Comparison of ENCODE assay signal across 18 cellular contexts in the genomic region with DNA sequence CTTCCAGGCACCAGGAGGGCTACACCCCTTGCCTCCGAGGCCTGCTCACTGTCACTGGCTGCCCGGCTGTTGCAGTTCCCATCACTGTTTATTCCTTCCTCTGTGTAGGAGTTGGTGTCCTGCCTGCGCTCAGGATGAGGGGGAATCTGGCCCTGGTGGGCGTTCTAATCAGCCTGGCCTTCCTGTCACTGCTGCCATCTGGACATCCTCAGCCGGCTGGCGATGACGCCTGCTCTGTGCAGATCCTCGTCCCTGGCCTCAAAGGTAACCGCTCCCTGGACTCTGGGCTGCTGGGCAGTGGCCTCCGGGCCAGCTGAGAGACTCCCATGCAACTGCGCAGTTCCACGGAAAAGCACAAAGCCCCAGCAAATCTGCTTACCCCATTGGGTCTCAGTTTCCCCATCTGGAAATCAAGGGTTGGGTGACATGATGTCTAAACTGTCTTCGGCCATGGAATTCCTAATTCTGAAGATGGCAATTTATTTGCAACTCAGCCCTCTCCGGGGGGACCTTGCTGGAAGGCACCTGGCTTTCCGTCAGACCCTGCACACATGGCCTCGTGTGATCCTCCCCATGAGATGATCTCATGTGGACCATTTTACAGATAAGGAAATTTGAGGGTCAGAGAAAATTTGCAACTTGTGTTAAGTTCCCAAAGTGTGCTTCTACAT. TPM values are rescaled to one million over a fixed set of nuclear protein-coding genes. Genes with fewer than 3 reads are reported as not detected.
DNase-seq lines count a peak whose midpoint lies in the region; ATAC-seq and TF ChIP-seq lines count a peak whose summit lies in the region.
"Had no signal": no experiment of that assay in that cellular context is flagged by ENCODE, and none has a peak within 500 bp of the region (broad histone marks: within the 10 kb centered on the region; RNA-seq: fewer than 3 reads in every experiment).

No MANE protein-coding gene starts in this region.

- H3K4me1 ChIP-seq in heart left ventricle (no peaks in the 10 kb centered on the region), testis (no peaks in the 10 kb centered on the region)

- H3K36me3 ChIP-seq in heart left ventricle (no peaks in the 10 kb centered on the region), testis (ENCODE audit: low read depth, missing control alignments) (no peaks in the 10 kb centered on the region)

- no peak for DNase-seq in heart left ventricle
- no peak for DNase-seq in Right ventricle myocardium superior
- no peak for DNase-seq in T-helper 17 cell
- peak; percentile 66 for DNase-seq in left kidney (ENCODE audit: low read depth, low spot score)
- peak; percentile 11 for DNase-seq in testis
- DNase-seq in T-cell = no peak
- no peak for DNase-seq in stimulated activated naive CD8-positive, alpha-beta T cell treated with anti-CD3 and anti-CD28 coated beads, Interleukin-15, amount 100 ng/mL, for 72 hours
- DNase-seq in NCI-H1105 (lab: John Stamatoyannopoulos, UW) = no peak
- DNase-seq: activated T-cell treated with anti-CD3 and anti-CD28 coated beads for 4 hours, H9, small intestine had no signal

- WGBS in heart left ventricle, 4 donors = 61 to 78% (median 66%) methylated on average over 10 to 16 of the region's 16 CpGs
- 74 to 78% methylated on average over 10 to 16 of the region's 16 CpGs for WGBS in testis, 2 donors

- peak overlapping the region; percentile 77 for H3K27ac Mint-ChIP-seq in T-helper 17 cell
- no peak overlapping the region for H3K27ac Mint-ChIP-seq in T-cell
- H3K27ac Mint-ChIP-seq in stimulated activated naive CD8-positive, alpha-beta T cell treated with anti-CD3 and anti-CD28 coated beads, Interleukin-15, amount 100 ng/mL, for 72 hours = no peak overlapping the region
- H3K27ac Mint-ChIP-seq: activated naive CD8-positive, alpha-beta T cell had no signal

- intact Hi-C loops in heart left ventricle (cut with DNase I) (no loop called here), Right ventricle myocardium superior (cut with DNase I) (no loop called here), testis (cut with DNase I; ENCODE audit: low total_unique reads) (no loop called here)

- H3K27ac ChIP-seq in heart left ventricle (no peak overlapping the region), testis (peak overlapping the region; percentile 7 to 64)

- H3K4me3 Mint-ChIP-seq in T-helper 17 cell = no peak overlapping the region
- no peak overlapping the region for H3K4me3 Mint-ChIP-seq in T-cell
- H3K4me3 Mint-ChIP-seq in stimulated activated naive CD8-positive, alpha-beta T cell treated with anti-CD3 and anti-CD28 coated beads, Interleukin-15, amount 100 ng/mL, for 72 hours = no peak overlapping the region
- H3K4me3 Mint-ChIP-seq: activated naive CD8-positive, alpha-beta T cell; H9 had no signal

- no peaks in the 10 kb centered on the region for H3K9me3 ChIP-seq in heart left ventricle
- H3K9me3 ChIP-seq in T-helper 17 cell (ENCODE audit: control insufficient read depth, low read length, poor library complexity, severe bottlenecking) = no peaks in the 10 kb centered on the region
- no peaks in the 10 kb centered on the region for H3K9me3 ChIP-seq in testis
- H3K9me3 ChIP-seq: mucosa of descending colon had no signal

- ATAC-seq in heart left ventricle (peak in 3 of 4 donors; percentile 10 to 26 (median 19)), Right ventricle myocardium superior (ENCODE audit: poor library complexity) (no peak), T-helper 17 cell (no peak), T-cell (replicated peaks in 1 of 4) (no peak)
- no peak for ATAC-seq in stimulated activated naive CD8-positive, alpha-beta T cell treated with anti-CD3 and anti-CD28 coated beads, Interleukin-15, amount 100 ng/mL, for 72 hours

- POLR2A ChIA-PET in T-cell (lab: Charles Lee) = no interaction called here

- H3K9me3 Mint-ChIP-seq in T-cell = no peaks in the 10 kb centered on the region
- no peaks in the 10 kb centered on the region for H3K9me3 Mint-ChIP-seq in stimulated activated naive CD8-positive, alpha-beta T cell treated with anti-CD3 and anti-CD28 coated beads, Interleukin-15, amount 100 ng/mL, for 72 hours
- H3K9me3 Mint-ChIP-seq: H9; stimulated activated naive CD8-positive, alpha-beta T cell treated with anti-CD3 and anti-CD28 coated beads, Interleukin-15, Interleukin-2, amounts not matched to agents 100 ng/mL and 50 ng/mL, for 24 hours had no signal

- no peaks in the 10 kb centered on the region for H3K27me3 ChIP-seq in heart left ventricle
- H3K27me3 ChIP-seq in testis = no peaks in the 10 kb centered on the region

- H3K4me1 Mint-ChIP-seq in T-helper 17 cell (peaks cover 9% of the 10 kb centered on the region), T-cell (peaks cover 9 to 18% (median 10%) of the 10 kb centered on the region in 3 donors)
- H3K4me1 Mint-ChIP-seq in stimulated activated naive CD8-positive, alpha-beta T cell treated with anti-CD3 and anti-CD28 coated beads, Interleukin-15, amount 100 ng/mL, for 72 hours = peaks cover 20% of the 10 kb centered on the region

- TF ChIP-seq CTCF in heart left ventricle (IDR thresholded peaks at IDR 0.05) = no peak
- TF ChIP-seq CTCF in testis (IDR thresholded peaks at IDR 0.05) = no peak

- TF ChIP-seq POLR2A in heart left ventricle (IDR thresholded peaks at IDR 0.05) = no peak
- no peak for TF ChIP-seq POLR2A in testis (IDR thresholded peaks at IDR 0.05)

- CTCF ChIA-PET in T-cell (lab: Charles Lee) = no interaction called here

- peaks cover 8% of the 10 kb centered on the region for H3K27me3 Mint-ChIP-seq in T-helper 17 cell
- no peaks in the 10 kb centered on the region for H3K27me3 Mint-ChIP-seq in T-cell
- peaks cover 11% of the 10 kb centered on the region for H3K27me3 Mint-ChIP-seq in stimulated activated naive CD8-positive, alpha-beta T cell treated with anti-CD3 and anti-CD28 coated beads, Interleukin-15, amount 100 ng/mL, for 72 hours
- H3K27me3 Mint-ChIP-seq: activated naive CD8-positive, alpha-beta T cell; stimulated activated naive CD8-positive, alpha-beta T cell treated with anti-CD3 and anti-CD28 coated beads, Interleukin-15, Interleukin-2, amounts not matched to agents 100 ng/mL and 50 ng/mL, for 24 hours had no signal

- no peak overlapping the region for H3K4me3 ChIP-seq in heart left ventricle
- H3K4me3 ChIP-seq in testis = no peak overlapping the region
- H3K4me3 ChIP-seq: mucosa of descending colon had no signal

- peaks cover 4% of the 10 kb centered on the region for H3K36me3 Mint-ChIP-seq in T-helper 17 cell (ENCODE audit: low read depth)
- no peaks in the 10 kb centered on the region for H3K36me3 Mint-ChIP-seq in T-cell
- H3K36me3 Mint-ChIP-seq: activated naive CD8-positive, alpha-beta T cell had no signal

RNA-seq across cellular contexts. Expression of gene COLEC11, which starts 9.4 kb away (rescaled TPM):
- total RNA-seq in heart left ventricle (1 to 10 TPM; 2.3 to 9.9 (median 2.9) TPM), Right ventricle myocardium superior (2.9 TPM), T-helper 17 cell (not detected), testis (10 to 100 TPM; 15.4 to 15.8 TPM), T-cell (1 to 10 TPM in 1 of 5 donors, under 1 TPM in 1, not detected in 3; 0.35 to 1.8 TPM)
- polyA plus RNA-seq in heart left ventricle (10 to 100 TPM in 1 of 2 donors, 1 to 10 TPM in 1; 8.8 to 12.5 TPM), testis (ENCODE audit: insufficient read depth, low read depth, low replicate concordance) (12.7 TPM)
- total RNA-seq: MCF 10A; T-helper 1 cell treated with Interleukin-12 subunit alpha and Interleukin-12 subunit beta and Interleukin-4 antibody, amounts not matched to agents 30 ng/mL and 1 ng/mL, for 36 hours had no signal

RNA-seq across cellular contexts. Expression of gene RPS7, which starts 29.3 kb away (rescaled TPM):
- total RNA-seq in heart left ventricle (1,000 to 10,000 TPM in 1 of 9 donors, 100 to 1,000 TPM in 8; 407 to 1,112 (median 628) TPM), Right ventricle myocardium superior (570 TPM), T-helper 17 cell (1,000 to 10,000 TPM; 1,710 to 1,803 TPM), testis (100 to 1,000 TPM; 728 to 906 TPM), T-cell (1,000 to 10,000 TPM; 1,490 to 1,765 (median 1,631) TPM)
- polyA plus RNA-seq in heart left ventricle (1,000 to 10,000 TPM; 1,474 to 1,813 TPM), testis (ENCODE audit: insufficient read depth, low read depth, low replicate concordance) (989 TPM)

RNA-seq across cellular contexts. Expression of gene RNASEH1, which starts 46.2 kb away (rescaled TPM):
- total RNA-seq in heart left ventricle (10 to 100 TPM; 18.3 to 23.6 (median 20.0) TPM), Right ventricle myocardium superior (20.8 TPM), T-helper 17 cell (10 to 100 TPM; 25.9 to 32.9 TPM), testis (10 to 100 TPM; 23.5 to 24.6 TPM), T-cell (10 to 100 TPM; 24.1 to 28.4 (median 25.2) TPM)
- polyA plus RNA-seq in heart left ventricle (10 to 100 TPM; 12.8 to 31.4 TPM), testis (ENCODE audit: insufficient read depth, low read depth, low replicate concordance) (19.5 TPM)

RNA-seq across cellular contexts. Expression of gene ALLC, which starts 53.7 kb away (rescaled TPM):
- total RNA-seq in heart left ventricle (not detected), Right ventricle myocardium superior (not detected), T-helper 17 cell (not detected), testis (10 to 100 TPM in 1 of 2 donors, 1 to 10 TPM in 1; 8.1 to 18.5 TPM), T-cell (not detected)
- polyA plus RNA-seq in heart left ventricle (not detected), testis (ENCODE audit: insufficient read depth, low read depth, low replicate concordance) (35.1 TPM)
- total RNA-seq: glomerular endothelial cell; H9; MCF 10A; mucosa of descending colon; omental fat pad; T-helper 1 cell treated with Interleukin-12 subunit alpha and Interleukin-12 subunit beta and Interleukin-4 antibody, amounts not matched to agents 30 ng/mL and 1 ng/mL, for 36 hours had no signal

Comparison
In these comparisons a context has a peak if more than half of its experiments do, and no peak if none do; other contexts are left out.
1. ATAC-seq: peak in heart left ventricle (3 of 4); none in Right ventricle myocardium superior (single experiment), T-helper 17 cell (single experiment), T-cell (0 of 4) and stimulated activated naive CD8-positive, alpha-beta T cell treated with anti-CD3 and anti-CD28 coated beads, Interleukin-15, amount 100 ng/mL, for 72 hours (single experiment).
2. DNase-seq: peak in left kidney (single experiment) and testis (single experiment); none in heart left ventricle (0 of 5), Right ventricle myocardium superior (single experiment), T-helper 17 cell (0 of 3), T-cell (0 of 34), stimulated activated naive CD8-positive, alpha-beta T cell treated with anti-CD3 and anti-CD28 coated beads, Interleukin-15, amount 100 ng/mL, for 72 hours (0 of 2) and NCI-H1105 (single experiment).
3. H3K27ac ChIP-seq: peak in testis (2 of 2); none in heart left ventricle (0 of 12).